ENCODE assay signal across 14 cellular contexts in the genomic region with DNA sequence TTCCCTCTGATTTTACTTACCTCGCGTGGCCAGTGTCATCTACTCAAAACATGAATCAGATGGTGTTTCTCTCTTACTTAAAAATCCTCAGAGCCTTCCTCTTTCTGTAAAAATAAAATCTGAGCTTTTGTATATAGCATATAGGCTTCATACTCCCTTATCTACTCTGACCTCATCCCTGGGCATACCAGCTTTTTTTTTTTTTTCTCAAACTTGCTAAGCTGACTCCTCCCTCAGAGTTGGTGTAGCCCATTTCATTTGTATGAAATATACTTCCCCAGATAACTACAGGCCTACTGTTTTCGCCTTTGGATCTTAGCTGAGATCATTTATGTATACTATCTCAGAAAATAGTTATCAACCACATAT.
DNase-seq lines count a peak whose midpoint lies in the region; ATAC-seq lines count a peak whose summit lies in the region.
"Had no signal": no experiment of that assay in that cellular context is flagged by ENCODE, and none has a peak within 500 bp of the region (broad histone marks: within the 10 kb centered on the region; RNA-seq: fewer than 3 reads in every experiment).

No MANE protein-coding gene starts in this region.

- no peaks in the 10 kb centered on the region for H3K9me3 Mint-ChIP-seq in stimulated activated naive B cell treated with anti-CD40 and anti-IgM and Interleukin-4, amounts not matched to agents 10 μg/mL and 1 μg/mL and 100 μg/mL, for 72 hours
- H3K9me3 Mint-ChIP-seq: central memory CD8-positive, alpha-beta T cell had no signal

- DNase-seq in NCI-H146 (lab: John Stamatoyannopoulos, UW) (peak; percentile 3), NCI-H146 treated with DMSO at 0.1 percent for 48 hours (lab: John Stamatoyannopoulos, UW; ENCODE audit: unreplicated experiment) (no peak), NAMALWA (ENCODE audit: low spot score) (peak; percentile 20), GM19240 (ENCODE audit: insufficient read length, low spot score) (no peak), NCI-H1092 treated with DMSO at 0.1 percent for 48 hours (lab: John Stamatoyannopoulos, UW) (no peak)
- DNase-seq in stimulated activated naive B cell treated with anti-CD40 and anti-IgM and Interleukin-4, amounts not matched to agents 10 μg/mL and 1 μg/mL and 100 μg/mL, for 72 hours = no peak
- no peak for DNase-seq in activated CD4-positive, CD25-positive, alpha-beta regulatory T cell treated with anti-CD3 and anti-CD28 coated beads, Interleukin-2, amount 50 U/mL, for 72 hours
- DNase-seq: activated CD4-positive, CD25-positive, alpha-beta regulatory T cell; DMS153; NCI-H2081; stimulated activated CD4-positive, alpha-beta T cell treated with anti-CD3 and anti-CD28 coated beads, Interleukin-15, amount 100 ng/mL, for 24 hours; stimulated activated naive CD4-positive, alpha-beta T cell had no signal

- no peaks in the 10 kb centered on the region for H3K36me3 Mint-ChIP-seq in stimulated activated naive B cell treated with anti-CD40 and anti-IgM and Interleukin-4, amounts not matched to agents 10 μg/mL and 1 μg/mL and 100 μg/mL, for 72 hours

- peaks cover 7 to 15% of the 10 kb centered on the region in 2 donors for H3K4me1 Mint-ChIP-seq in stimulated activated naive B cell treated with anti-CD40 and anti-IgM and Interleukin-4, amounts not matched to agents 10 μg/mL and 1 μg/mL and 100 μg/mL, for 72 hours
- H3K4me1 Mint-ChIP-seq: central memory CD8-positive, alpha-beta T cell had no signal

- peak overlapping the region; percentile 47 to 64 for H3K4me3 Mint-ChIP-seq in stimulated activated naive B cell treated with anti-CD40 and anti-IgM and Interleukin-4, amounts not matched to agents 10 μg/mL and 1 μg/mL and 100 μg/mL, for 72 hours
- H3K4me3 Mint-ChIP-seq: central memory CD8-positive, alpha-beta T cell had no signal

- peak; percentile 35 for ATAC-seq in HG02981 (IDR thresholded peaks at IDR 0.05; ENCODE audit: unreplicated experiment)
- ATAC-seq in stimulated activated naive B cell treated with anti-CD40 and anti-IgM and Interleukin-4, amounts not matched to agents 10 μg/mL and 1 μg/mL and 100 μg/mL, for 72 hours (replicated peaks) = peak; percentile 59 to 70

- H3K27me3 Mint-ChIP-seq in stimulated activated naive B cell treated with anti-CD40 and anti-IgM and Interleukin-4, amounts not matched to agents 10 μg/mL and 1 μg/mL and 100 μg/mL, for 72 hours = no peaks in the 10 kb centered on the region
- H3K27me3 Mint-ChIP-seq: central memory CD8-positive, alpha-beta T cell had no signal

- peak overlapping the region; percentile 11 for H3K27ac Mint-ChIP-seq in stimulated activated naive B cell treated with anti-CD40 and anti-IgM and Interleukin-4, amounts not matched to agents 10 μg/mL and 1 μg/mL and 100 μg/mL, for 72 hours

Comparison
In these comparisons a context has a peak if more than half of its experiments do, and no peak if none do; other contexts are left out.
1. DNase-seq: peak in NCI-H146 (single experiment) and NAMALWA (single experiment); none in NCI-H146 treated with DMSO at 0.1 percent for 48 hours (single experiment), stimulated activated naive B cell treated with anti-CD40 and anti-IgM and Interleukin-4, amounts not matched to agents 10 μg/mL and 1 μg/mL and 100 μg/mL, for 72 hours (single experiment), activated CD4-positive, CD25-positive, alpha-beta regulatory T cell treated with anti-CD3 and anti-CD28 coated beads, Interleukin-2, amount 50 U/mL, for 72 hours (single experiment), GM19240 (single experiment) and NCI-H1092 treated with DMSO at 0.1 percent for 48 hours (single experiment).